28 cellular contexts compared by ENCODE assay signal in genomic region chr2:39867268-39867667, GRCh38.
"Had no signal": no experiment of that assay in that cellular context is flagged by ENCODE, and none has a peak within 500 bp of the region (broad histone marks: within the 10 kb centered on the region; RNA-seq: fewer than 3 reads in every experiment).

No MANE protein-coding gene starts in this region.

- H3K27ac Mint-ChIP-seq: immature natural killer cell; naive thymus-derived CD8-positive, alpha-beta T cell; nephron; stimulated activated effector memory CD8-positive, alpha-beta T cell treated with anti-CD3 and anti-CD28 coated beads, Interleukin-12 subunit alpha, Interleukin-12 subunit beta, amount 100 ng/mL, for 72 hours; stimulated activated naive CD8-positive, alpha-beta T cell treated with anti-CD3 and anti-CD28 coated beads, Interleukin-15, Interleukin-2, amounts not matched to agents 100 ng/mL and 50 ng/mL, for 24 hours had no signal

- H3K4me1 ChIP-seq: left ventricle myocardium inferior, pancreas, prostate gland, spleen, upper lobe of right lung had no signal

- DNase-seq: hypothalamus; immature natural killer cell; kidney; left ventricle myocardium inferior; midbrain; mucosa of descending colon; naive thymus-derived CD8-positive, alpha-beta T cell; nucleus accumbens; pancreas; posterior cingulate gyrus; retina; right cardiac atrium; sigmoid colon; small intestine; spleen; stimulated activated CD4-positive, alpha-beta T cell treated with anti-CD3 and anti-CD28 coated beads, Interleukin-4, amount 100 ng/mL, for 24 hours; stimulated activated naive CD4-positive, alpha-beta T cell; tibial artery; trophoblast cell; upper lobe of right lung had no signal

- ATAC-seq: mucosa of descending colon; naive thymus-derived CD8-positive, alpha-beta T cell; pancreas; right cardiac atrium; stimulated activated effector memory CD8-positive, alpha-beta T cell treated with anti-CD3 and anti-CD28 coated beads, Interleukin-12 subunit alpha, Interleukin-12 subunit beta, amount 100 ng/mL, for 72 hours; upper lobe of right lung had no signal

- H3K4me3 Mint-ChIP-seq: immature natural killer cell; naive thymus-derived CD8-positive, alpha-beta T cell; nephron; neural crest cell; stimulated activated effector memory CD8-positive, alpha-beta T cell treated with anti-CD3 and anti-CD28 coated beads, Interleukin-12 subunit alpha, Interleukin-12 subunit beta, amount 100 ng/mL, for 72 hours; stimulated activated naive CD8-positive, alpha-beta T cell treated with anti-CD3 and anti-CD28 coated beads, Interleukin-15, Interleukin-2, amounts not matched to agents 100 ng/mL and 50 ng/mL, for 24 hours had no signal

- H3K27me3 Mint-ChIP-seq: stimulated activated naive CD8-positive, alpha-beta T cell treated with anti-CD3 and anti-CD28 coated beads, Interleukin-15, Interleukin-2, amounts not matched to agents 100 ng/mL and 50 ng/mL, for 24 hours had no signal

- H3K27ac ChIP-seq: left ventricle myocardium inferior, pancreas, prostate gland, sigmoid colon, spleen, suprapubic skin, thoracic aorta, tibial artery, upper lobe of right lung had no signal

- H3K36me3 ChIP-seq: left ventricle myocardium inferior, pancreas, prostate gland, sigmoid colon, spleen, suprapubic skin, thoracic aorta, tibial artery, upper lobe of right lung had no signal

- H3K27me3 ChIP-seq: pancreas, sigmoid colon, spleen, suprapubic skin, tibial artery, upper lobe of right lung had no signal

- H3K36me3 Mint-ChIP-seq: immature natural killer cell; stimulated activated effector memory CD8-positive, alpha-beta T cell treated with anti-CD3 and anti-CD28 coated beads, Interleukin-12 subunit alpha, Interleukin-12 subunit beta, amount 100 ng/mL, for 72 hours had no signal

- H3K4me3 ChIP-seq: left ventricle myocardium inferior, lung, mucosa of descending colon, pancreas, prostate gland, sigmoid colon, spleen, suprapubic skin, thoracic aorta, tibial artery, upper lobe of right lung had no signal

- H3K9me3 Mint-ChIP-seq: stimulated activated effector memory CD8-positive, alpha-beta T cell treated with anti-CD3 and anti-CD28 coated beads, Interleukin-12 subunit alpha, Interleukin-12 subunit beta, amount 100 ng/mL, for 72 hours had no signal

- H3K4me1 Mint-ChIP-seq: immature natural killer cell; naive thymus-derived CD8-positive, alpha-beta T cell; neural crest cell; stimulated activated effector memory CD8-positive, alpha-beta T cell treated with anti-CD3 and anti-CD28 coated beads, Interleukin-12 subunit alpha, Interleukin-12 subunit beta, amount 100 ng/mL, for 72 hours had no signal
